In the genomic region with DNA sequence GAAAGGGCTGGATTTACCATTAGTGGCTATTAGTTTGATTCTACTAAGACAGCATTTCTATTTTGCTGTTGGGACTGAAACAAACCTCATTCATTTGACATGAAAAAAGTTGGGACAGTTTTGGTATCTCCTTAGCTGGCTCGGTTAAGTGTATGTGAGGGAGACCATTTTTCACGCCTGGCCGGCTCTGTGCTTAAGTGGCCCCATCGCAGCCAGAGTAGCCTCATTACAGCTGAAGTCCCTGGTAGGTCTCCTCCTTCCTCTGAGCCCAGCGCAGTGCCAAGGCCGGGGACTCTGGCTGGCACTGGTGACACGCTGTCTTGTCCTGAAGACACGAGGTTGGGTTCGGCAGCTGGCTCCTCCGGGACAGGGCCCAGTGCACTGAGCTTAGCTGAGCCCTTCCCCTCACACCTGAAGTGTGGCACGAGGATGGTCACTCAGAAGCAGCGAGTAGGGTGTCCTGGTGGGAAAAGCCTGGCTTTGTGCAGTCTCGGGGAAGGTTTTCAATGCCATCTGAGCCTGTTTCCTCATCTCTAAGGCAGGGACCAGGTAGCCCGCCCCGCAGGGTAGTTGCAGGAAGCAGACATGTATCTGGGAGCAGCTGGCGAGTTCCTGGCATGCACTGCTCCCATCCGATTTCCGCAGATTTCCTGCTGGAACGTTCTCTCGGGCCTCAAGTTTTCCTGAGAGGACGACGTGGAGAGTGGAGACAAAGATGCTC, we compare ENCODE assay signal across 8 cellular contexts.
DNase-seq lines count a peak whose midpoint lies in the region; ATAC-seq and TF ChIP-seq lines count a peak whose summit lies in the region.

No MANE protein-coding gene starts in this region.

- H3K36me3 ChIP-seq in SU-DHL-6 (ENCODE audit: low read length) (no peaks in the 10 kb centered on the region), esophagus (ENCODE audit: control insufficient read depth in 2 of 2, insufficient read depth in 2 of 2, low read length in 1 of 2) (no peaks in the 10 kb centered on the region)

- peak overlapping the region; percentile 74 for H2AFZ ChIP-seq in SU-DHL-6 (ENCODE audit: low read depth, low read length, severe bottlenecking)

- no peaks in the 10 kb centered on the region for H3F3A ChIP-seq in SU-DHL-6 (ENCODE audit: insufficient read depth)

- H3K4me3 Mint-ChIP-seq in activated CD4-positive, alpha-beta T cell treated with anti-CD3 and anti-CD28 coated beads, Interleukin-2, amount 10 ng/mL, durations not matched to agents 24 days and 14 days: peak overlapping the region; percentile 94
- H3K4me3 Mint-ChIP-seq in progenitor cell of endocrine pancreas (ENCODE audit: low read depth): peak overlapping the region; percentile 21

- intact Hi-C loops in activated CD4-positive, alpha-beta T cell treated with anti-CD3 and anti-CD28 coated beads, Interleukin-2, amount 10 ng/mL, durations not matched to agents 24 days and 14 days (cut with micrococcal nuclease): loop anchor here (5.0 kb wide), 3 partner anchors 61 to 1619 kb away; a partner anchor contains a TSS

- H3K27me3 ChIP-seq in SU-DHL-6 (ENCODE audit: low read length) (no peaks in the 10 kb centered on the region), esophagus (ENCODE audit: control insufficient read depth in 1 of 2, insufficient read depth in 2 of 2, low read length in 2 of 2) (no peaks in the 10 kb centered on the region)

- DNase-seq in activated CD4-positive, alpha-beta T cell treated with anti-CD3 and anti-CD28 coated beads, Interleukin-2, amount 10 ng/mL, durations not matched to agents 24 days and 14 days: no peak
- no peak for DNase-seq in activated CD4-positive, alpha-beta T cell treated with anti-CD3 and anti-CD28 coated beads, Interleukin-2, amount 50 U/mL, for 4 hours
- DNase-seq in progenitor cell of endocrine pancreas (ENCODE audit: low spot score, unreplicated experiment) (no peak), ACHN (no peak), MV-4-11 (lab: John Stamatoyannopoulos, UW) (no peak)

- H3K9me3 ChIP-seq in SU-DHL-6 (ENCODE audit: insufficient read depth, low read length) (no peaks in the 10 kb centered on the region), esophagus (ENCODE audit: control insufficient read depth in 2 of 2, insufficient read depth in 1 of 2, low read depth in 1 of 2, low read length in 1 of 2) (no peaks in the 10 kb centered on the region)

- no peak overlapping the region for H3K27ac ChIP-seq in SU-DHL-6 (ENCODE audit: low read depth, low read length)
- H3K27ac ChIP-seq in esophagus (ENCODE audit: low read depth in 2 of 2, low read length in 1 of 2): peak overlapping the region; percentile 95 to 97

- no peaks in the 10 kb centered on the region for H4K20me1 ChIP-seq in SU-DHL-6 (ENCODE audit: low read depth, low read length)

- in situ Hi-C loops in ACHN (cut with HindIII; ENCODE audit: low pct_ligation_motif_present, low pct_unique_long_range_greater_than_20kb, low sequenced_read_pairs): no loop called here

- TF ChIP-seq CTCF in SU-DHL-6 (IDR thresholded peaks at IDR 0.05; ENCODE audit: insufficient read depth, low read length, poor library complexity, severe bottlenecking) (no peak), progenitor cell of endocrine pancreas (IDR thresholded peaks at IDR 0.05; ENCODE audit: unreplicated experiment) (no peak)

- H3K27ac Mint-ChIP-seq in activated CD4-positive, alpha-beta T cell treated with anti-CD3 and anti-CD28 coated beads, Interleukin-2, amount 10 ng/mL, durations not matched to agents 24 days and 14 days: peak overlapping the region; percentile 100
- H3K27ac Mint-ChIP-seq in progenitor cell of endocrine pancreas: no peak overlapping the region

- no peaks in the 10 kb centered on the region for H3K9me2 ChIP-seq in SU-DHL-6 (replicated peaks; ENCODE audit: insufficient read depth, low read length)

- peaks cover 23% of the 10 kb centered on the region for H3K4me1 Mint-ChIP-seq in activated CD4-positive, alpha-beta T cell treated with anti-CD3 and anti-CD28 coated beads, Interleukin-2, amount 10 ng/mL, durations not matched to agents 24 days and 14 days
- peaks cover 3% of the 10 kb centered on the region for H3K4me1 Mint-ChIP-seq in progenitor cell of endocrine pancreas (ENCODE audit: low read depth)

- 63% methylated on average over 22 of the region's 22 CpGs for WGBS in esophagus, 2 donors

- H3K9ac ChIP-seq in SU-DHL-6 (ENCODE audit: low read length): peak overlapping the region; percentile 63

- H3K4me3 ChIP-seq in SU-DHL-6 (ENCODE audit: insufficient read depth, low read length, poor library complexity, severe bottlenecking) (peak overlapping the region; percentile 59), esophagus (ENCODE audit: low read depth in 1 of 2, low read length in 2 of 2) (peak overlapping the region; percentile 70 to 71)

- no peaks in the 10 kb centered on the region for H3K79me2 ChIP-seq in SU-DHL-6 (ENCODE audit: insufficient read depth, low read length)

- no peaks in the 10 kb centered on the region for H3K36me3 Mint-ChIP-seq in activated CD4-positive, alpha-beta T cell treated with anti-CD3 and anti-CD28 coated beads, Interleukin-2, amount 10 ng/mL, durations not matched to agents 24 days and 14 days (ENCODE audit: low read depth)
- H3K36me3 Mint-ChIP-seq in progenitor cell of endocrine pancreas (ENCODE audit: insufficient read depth): no peaks in the 10 kb centered on the region

- H3K27me3 Mint-ChIP-seq in activated CD4-positive, alpha-beta T cell treated with anti-CD3 and anti-CD28 coated beads, Interleukin-2, amount 10 ng/mL, durations not matched to agents 24 days and 14 days: peaks cover 4% of the 10 kb centered on the region
- peaks cover 4% of the 10 kb centered on the region for H3K27me3 Mint-ChIP-seq in progenitor cell of endocrine pancreas

- peak; percentile 13 for ATAC-seq in HG02884 (IDR thresholded peaks at IDR 0.05; ENCODE audit: unreplicated experiment)

- no peaks in the 10 kb centered on the region for H3K9me3 Mint-ChIP-seq in activated CD4-positive, alpha-beta T cell treated with anti-CD3 and anti-CD28 coated beads, Interleukin-2, amount 10 ng/mL, durations not matched to agents 24 days and 14 days
- peaks cover 4% of the 10 kb centered on the region for H3K9me3 Mint-ChIP-seq in progenitor cell of endocrine pancreas (ENCODE audit: low read depth)

- peaks cover 2 to 12% of the 10 kb centered on the region in 2 donors for H3K4me1 ChIP-seq in esophagus (ENCODE audit: control insufficient read depth in 2 of 2, insufficient read depth in 2 of 2, low read length in 1 of 2)

- peak overlapping the region; percentile 65 for H3K4me2 ChIP-seq in SU-DHL-6 (ENCODE audit: low read depth, low read length, poor library complexity, severe bottlenecking)
